In the genomic region with DNA sequence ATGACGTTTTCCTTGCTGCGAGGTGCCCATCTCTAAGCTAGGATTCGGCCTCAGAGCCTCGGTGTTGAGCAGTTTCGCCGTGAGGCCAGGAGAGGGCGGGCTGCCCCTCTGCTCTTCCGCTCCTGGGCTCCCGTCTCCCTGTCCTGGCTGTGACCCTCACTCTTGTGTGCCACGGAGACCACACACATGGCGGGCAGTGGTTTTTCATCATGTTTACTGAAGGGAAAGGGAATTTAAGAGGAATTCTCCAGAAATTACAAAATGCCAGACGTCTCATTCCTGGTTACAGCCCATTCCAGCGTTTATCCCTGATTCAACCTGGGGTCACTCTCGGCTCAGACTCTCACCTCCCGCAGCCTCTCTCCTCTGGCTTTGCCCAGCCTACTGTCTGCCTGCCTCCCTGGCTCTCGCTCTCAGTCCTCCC, we compare ENCODE assay signal across 8 cellular contexts.
DNase-seq lines count a peak whose midpoint lies in the region; ATAC-seq and TF ChIP-seq lines count a peak whose summit lies in the region.

No MANE protein-coding gene starts in this region.

- H3K4me3 ChIP-seq in HUES64 (ENCODE audit: low read length): peak overlapping the region; percentile 23; the same call in 1 of the 2 replicates
- no peak overlapping the region for H3K4me3 ChIP-seq in gastroesophageal sphincter
- peak overlapping the region; percentile 24 for H3K4me3 ChIP-seq in skeletal muscle cell (ENCODE audit: low read depth, low read length)
- H3K4me3 ChIP-seq in ascending aorta: peak overlapping the region in 1 of 2 donors; percentile 35

- DNase-seq in NCI-H510A treated with DMSO at 0.1 percent for 48 hours (lab: John Stamatoyannopoulos, UW) (peak; percentile 0), NCI-H510A (lab: John Stamatoyannopoulos, UW) (no peak), skeletal muscle cell (ENCODE audit: low read depth) (no peak), ascending aorta (ENCODE audit: low spot score in 2 of 2) (no peak)
- no peak for DNase-seq in activated naive CD4-positive, alpha-beta T cell (lab: John Stamatoyannopoulos, UW)

- H3K36me3 ChIP-seq in HUES64 (ENCODE audit: insufficient read depth, low read length) (no peaks in the 10 kb centered on the region), gastroesophageal sphincter (no peaks in the 10 kb centered on the region), ascending aorta (no peaks in the 10 kb centered on the region)

- H3K27ac ChIP-seq in HUES64 (ENCODE audit: low read depth, low read length): no peak overlapping the region
- no peak overlapping the region for H3K27ac ChIP-seq in gastroesophageal sphincter
- no peak overlapping the region for H3K27ac ChIP-seq in ascending aorta

- TF ChIP-seq CTCF in gastroesophageal sphincter (IDR thresholded peaks at IDR 0.05): peak in 3 of 4 experiments; percentile 24 to 55 (median 39)
- peak in 1 of 3 experiments; percentile 54 for TF ChIP-seq CTCF in ascending aorta (IDR thresholded peaks at IDR 0.05)

- no peak for TF ChIP-seq EP300 in gastroesophageal sphincter (IDR thresholded peaks at IDR 0.05)

- H3K27me3 ChIP-seq in HUES64 (ENCODE audit: insufficient read depth, low read length) (no peaks in the 10 kb centered on the region), gastroesophageal sphincter (peaks cover 36% of the 10 kb centered on the region), ascending aorta (no peaks in the 10 kb centered on the region)

- H3K9me3 ChIP-seq in HUES64 (ENCODE audit: insufficient read depth, low read depth, low read length) (no peaks in the 10 kb centered on the region), gastroesophageal sphincter (no peaks in the 10 kb centered on the region), ascending aorta (no peaks in the 10 kb centered on the region)

- no peak for TF ChIP-seq POLR2A in gastroesophageal sphincter (IDR thresholded peaks at IDR 0.05)

- H3K9ac ChIP-seq in HUES64 (ENCODE audit: low read depth, low read length): no peak overlapping the region

- ATAC-seq in SK-N-SH treated with all-trans-retinoic acid at 6 μM for 48 hours (peak; percentile 100), gastroesophageal sphincter (peak; percentile 55)

- intact Hi-C loops in ascending aorta (cut with DNase I): no loop called here

- WGBS in HUES64: 20% methylated on average over 16 of the region's 16 CpGs
- WGBS in gastroesophageal sphincter (ENCODE audit: low coverage in 1 of 2), 2 donors: 8 to 9% methylated on average over 5 to 12 of the region's 16 CpGs

- H3K4me1 ChIP-seq in HUES64 (ENCODE audit: insufficient read depth, low read length) (no peaks in the 10 kb centered on the region), gastroesophageal sphincter (peaks cover 0 to 5% (median 0%) of the 10 kb centered on the region in 3 donors), ascending aorta (no peaks in the 10 kb centered on the region)

TF ChIP-seq in SK-N-SH treated with all-trans-retinoic acid at 6 μM for 48 hours, 23 proteins besides CTCF, POLR2A, EP300 and RAD21:
- TF ChIP-seq ZFP30 (CRISPR knock-in tag; IDR thresholded peaks at IDR 0.05): no peak
- no peak for TF ChIP-seq ZFP3 (CRISPR knock-in tag; IDR thresholded peaks at IDR 0.05)
- TF ChIP-seq, protein P1, sequence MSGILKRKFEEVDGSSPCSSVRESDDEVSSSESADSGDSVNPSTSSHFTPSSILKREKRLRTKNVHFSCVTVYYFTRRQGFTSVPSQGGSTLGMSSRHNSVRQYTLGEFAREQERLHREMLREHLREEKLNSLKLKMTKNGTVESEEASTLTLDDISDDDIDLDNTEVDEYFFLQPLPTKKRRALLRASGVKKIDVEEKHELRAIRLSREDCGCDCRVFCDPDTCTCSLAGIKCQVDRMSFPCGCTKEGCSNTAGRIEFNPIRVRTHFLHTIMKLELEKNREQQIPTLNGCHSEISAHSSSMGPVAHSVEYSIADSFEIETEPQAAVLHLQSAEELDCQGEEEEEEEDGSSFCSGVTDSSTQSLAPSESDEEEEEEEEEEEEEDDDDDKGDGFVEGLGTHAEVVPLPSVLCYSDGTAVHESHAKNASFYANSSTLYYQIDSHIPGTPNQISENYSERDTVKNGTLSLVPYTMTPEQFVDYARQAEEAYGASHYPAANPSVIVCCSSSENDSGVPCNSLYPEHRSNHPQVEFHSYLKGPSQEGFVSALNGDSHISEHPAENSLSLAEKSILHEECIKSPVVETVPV (CRISPR knock-in tag; IDR thresholded peaks at IDR 0.05): no peak
- TF ChIP-seq ZNF70 (CRISPR knock-in tag; IDR thresholded peaks at IDR 0.05): no peak
- no peak for TF ChIP-seq PPARA (CRISPR knock-in tag; IDR thresholded peaks at IDR 0.05; ENCODE audit: borderline replicate concordance)
- no peak for TF ChIP-seq OSR1 (CRISPR knock-in tag; IDR thresholded peaks at IDR 0.05)
- TF ChIP-seq GLIS3 (CRISPR knock-in tag; IDR thresholded peaks at IDR 0.05): no peak
- TF ChIP-seq SNAI2 (CRISPR knock-in tag; IDR thresholded peaks at IDR 0.05): no peak
- no peak for TF ChIP-seq ESRRG (CRISPR knock-in tag; IDR thresholded peaks at IDR 0.05)
- no peak for TF ChIP-seq TOX (CRISPR knock-in tag; IDR thresholded peaks at IDR 0.05; ENCODE audit: borderline replicate concordance)
- no peak for TF ChIP-seq ZC3H10 (CRISPR knock-in tag; IDR thresholded peaks at IDR 0.05)
- no peak for TF ChIP-seq ZNF565 (CRISPR knock-in tag; conservative IDR thresholded peaks at IDR 0.05; ENCODE audit: low read depth)
- no peak for TF ChIP-seq RARB (CRISPR knock-in tag; IDR thresholded peaks at IDR 0.05)

Comparison
In these comparisons a context has a peak if more than half of its experiments do, and no peak if none do; other contexts are left out.
1. H3K4me3 ChIP-seq: peak in HUES64 (single experiment) and skeletal muscle cell (single experiment); none in gastroesophageal sphincter (0 of 2).